In genomic region chr2:238097201-238097987, GRCh38 we compare ENCODE assay signal across 18 cellular contexts. TPM values are rescaled to one million over a fixed set of nuclear protein-coding genes. Genes with fewer than 3 reads are reported as not detected.
A peak's percentile ranks its signal among the peaks of the same experiment; 100 is the strongest.
DNase-seq lines count a peak whose midpoint lies in the region; ATAC-seq, FAIRE-seq and TF ChIP-seq lines count a peak whose summit lies in the region.
"Had no signal": no experiment of that assay in that cellular context is flagged by ENCODE, and none has a peak within 500 bp of the region (broad histone marks: within the 10 kb centered on the region; RNA-seq: fewer than 3 reads in every experiment).

No MANE protein-coding gene starts in this region.

- H3K4me1 Mint-ChIP-seq in activated naive CD4-positive, alpha-beta T cell treated with anti-CD3 and anti-CD28 coated beads, Interleukin-2, amount 50 U/mL, for 24 hours: peaks cover 3% of the 10 kb centered on the region
- peaks cover 0 to 3% of the 10 kb centered on the region in 2 donors for H3K4me1 Mint-ChIP-seq in natural killer cell treated with Interleukin-12 subunit alpha and Interleukin-12 subunit beta and Interleukin-15 and Interleukin-18, amount 100 ng/mL, for 72 hours (ENCODE audit: low read depth in 2 of 2)

- H3K27me3 ChIP-seq in testis: no peaks in the 10 kb centered on the region
- H3K27me3 ChIP-seq: dorsolateral prefrontal cortex, esophagus squamous epithelium had no signal

- H3K4me3 Mint-ChIP-seq in activated naive CD4-positive, alpha-beta T cell treated with anti-CD3 and anti-CD28 coated beads, Interleukin-2, amount 50 U/mL, for 24 hours: no peak overlapping the region
- H3K4me3 Mint-ChIP-seq in natural killer cell treated with Interleukin-12 subunit alpha and Interleukin-12 subunit beta and Interleukin-15 and Interleukin-18, amount 100 ng/mL, for 72 hours: no peak overlapping the region
- H3K4me3 Mint-ChIP-seq: stimulated activated naive CD8-positive, alpha-beta T cell treated with anti-CD3 and anti-CD28 coated beads, Interleukin-15, amount 100 ng/mL, for 72 hours had no signal

- H3K36me3 ChIP-seq in kidney (ENCODE audit: control insufficient read depth in 1 of 2, insufficient read depth in 2 of 2, low read length in 2 of 2) (peaks cover 0 to 2% of the 10 kb centered on the region in 2 donors), testis (ENCODE audit: low read depth, missing control alignments) (no peaks in the 10 kb centered on the region)
- H3K36me3 ChIP-seq: esophagus squamous epithelium had no signal

- WGBS in testis, 2 donors: 81% methylated on average over 19 of the region's 19 CpGs

- H3K9me3 Mint-ChIP-seq in activated naive CD4-positive, alpha-beta T cell treated with anti-CD3 and anti-CD28 coated beads, Interleukin-2, amount 50 U/mL, for 24 hours: no peaks in the 10 kb centered on the region
- H3K9me3 Mint-ChIP-seq in natural killer cell treated with Interleukin-12 subunit alpha and Interleukin-12 subunit beta and Interleukin-15 and Interleukin-18, amount 100 ng/mL, for 72 hours: no peaks in the 10 kb centered on the region
- H3K9me3 Mint-ChIP-seq: stimulated activated naive CD8-positive, alpha-beta T cell treated with anti-CD3 and anti-CD28 coated beads, Interleukin-15, amount 100 ng/mL, for 72 hours had no signal

- peak overlapping the region; percentile 23 for H3K27ac Mint-ChIP-seq in activated naive CD4-positive, alpha-beta T cell treated with anti-CD3 and anti-CD28 coated beads, Interleukin-2, amount 50 U/mL, for 24 hours
- H3K27ac Mint-ChIP-seq in natural killer cell treated with Interleukin-12 subunit alpha and Interleukin-12 subunit beta and Interleukin-15 and Interleukin-18, amount 100 ng/mL, for 72 hours: no peak overlapping the region

- H3K36me3 Mint-ChIP-seq in activated naive CD4-positive, alpha-beta T cell treated with anti-CD3 and anti-CD28 coated beads, Interleukin-2, amount 50 U/mL, for 24 hours: peaks cover 3% of the 10 kb centered on the region
- H3K36me3 Mint-ChIP-seq in natural killer cell treated with Interleukin-12 subunit alpha and Interleukin-12 subunit beta and Interleukin-15 and Interleukin-18, amount 100 ng/mL, for 72 hours: no peaks in the 10 kb centered on the region

- no peaks in the 10 kb centered on the region for H3K4me1 ChIP-seq in kidney (ENCODE audit: control insufficient read depth in 1 of 2, insufficient read depth in 1 of 2, low read depth in 1 of 2, low read length in 2 of 2)
- no peaks in the 10 kb centered on the region for H3K4me1 ChIP-seq in testis

- H3K4me3 ChIP-seq in kidney (ENCODE audit: low read length in 2 of 2) (no peak overlapping the region), testis (no peak overlapping the region)
- H3K4me3 ChIP-seq: dorsolateral prefrontal cortex, esophagus squamous epithelium had no signal

- no peaks in the 10 kb centered on the region for H3K9me3 ChIP-seq in kidney (ENCODE audit: control insufficient read depth in 1 of 2, low read length in 2 of 2)
- no peaks in the 10 kb centered on the region for H3K9me3 ChIP-seq in testis
- H3K9me3 ChIP-seq: esophagus squamous epithelium had no signal

- H3K9ac ChIP-seq in kidney (ENCODE audit: low read length in 2 of 2): no peak overlapping the region

- TF ChIP-seq POLR2A in testis (IDR thresholded peaks at IDR 0.05): no peak

- H3K27ac ChIP-seq in kidney (ENCODE audit: low read depth in 2 of 2, low read length in 2 of 2) (no peak overlapping the region), testis (no peak overlapping the region)
- H3K27ac ChIP-seq: esophagus squamous epithelium had no signal

- no peak for ATAC-seq in natural killer cell treated with Interleukin-12 subunit alpha and Interleukin-12 subunit beta and Interleukin-15 and Interleukin-18, amount 100 ng/mL, for 72 hours

- TF ChIP-seq CTCF in kidney (IDR thresholded peaks at IDR 0.05; ENCODE audit: borderline replicate concordance, extremely low read depth, insufficient read depth) (no peak), testis (IDR thresholded peaks at IDR 0.05) (no peak)

- FAIRE-seq in kidney (lab: Jason Lieb, UNC): no peak
- FAIRE-seq: keratinocyte had no signal

- intact Hi-C loops in kidney (cut with DNase I) (no loop called here), testis (cut with DNase I; ENCODE audit: low total_unique reads) (no loop called here)

- no peaks in the 10 kb centered on the region for H3K27me3 Mint-ChIP-seq in activated naive CD4-positive, alpha-beta T cell treated with anti-CD3 and anti-CD28 coated beads, Interleukin-2, amount 50 U/mL, for 24 hours
- no peaks in the 10 kb centered on the region for H3K27me3 Mint-ChIP-seq in natural killer cell treated with Interleukin-12 subunit alpha and Interleukin-12 subunit beta and Interleukin-15 and Interleukin-18, amount 100 ng/mL, for 72 hours
- H3K27me3 Mint-ChIP-seq: stimulated activated naive CD8-positive, alpha-beta T cell treated with anti-CD3 and anti-CD28 coated beads, Interleukin-15, amount 100 ng/mL, for 72 hours had no signal

- DNase-seq in activated naive CD4-positive, alpha-beta T cell treated with Interleukin-2 at 50 U/mL for 16 hours: no peak
- DNase-seq in activated CD8-positive, alpha-beta memory T cell treated with anti-CD3 and anti-CD28 coated beads for 24 hours: peak; percentile 54
- DNase-seq in kidney: peak; percentile 56
- DNase-seq in testis: peak; percentile 11
- no peak for DNase-seq in NCI-H1694 (lab: John Stamatoyannopoulos, UW)
- DNase-seq in NK-92 treated with Interleukin-12 subunit alpha and Interleukin-12 subunit beta, amount 100 ng/mL, for 24 hours (lab: John Stamatoyannopoulos, UW): no peak
- no peak for DNase-seq in natural killer cell treated with Interleukin-12 subunit alpha and Interleukin-12 subunit beta and Interleukin-15 and Interleukin-18, amount 100 ng/mL, for 72 hours (ENCODE audit: low spot score)
- DNase-seq: activated CD4-positive, alpha-beta T cell treated with anti-CD3 and anti-CD28 coated beads for 4 hours; activated gamma-delta T cell treated with Interleukin-2 at 50 U/mL for 16 hours; esophagus squamous epithelium; KG1; NCI-H1048; stimulated activated naive CD8-positive, alpha-beta T cell treated with anti-CD3 and anti-CD28 coated beads, Interleukin-15, amount 100 ng/mL, for 72 hours; T1000 had no signal

RNA-seq across cellular contexts. Expression of gene ESPNL, which starts 2.7 kb away (rescaled TPM):
- total RNA-seq in kidney: 2.7 TPM
- polyA plus RNA-seq in kidney (ENCODE audit: insufficient read depth, low read depth, low replicate concordance): 0.28 TPM
- 1 to 10 TPM; 2.8 to 7.5 TPM for total RNA-seq in testis
- 2.1 TPM for polyA plus RNA-seq in testis (ENCODE audit: insufficient read depth, low read depth, low replicate concordance)
- total RNA-seq in natural killer cell treated with Interleukin-12 subunit alpha and Interleukin-12 subunit beta and Interleukin-15 and Interleukin-18, amount 100 ng/mL, for 72 hours: under 1 TPM in 1 of 2 donors, not detected in 1; 0.19 TPM

RNA-seq across cellular contexts. Expression of gene SCLY, which starts 36.6 kb away (rescaled TPM):
- total RNA-seq in kidney (18.3 TPM), testis (10 to 100 TPM; 19.6 to 40.2 TPM)
- polyA plus RNA-seq in kidney (ENCODE audit: insufficient read depth, low read depth, low replicate concordance) (21.9 TPM), testis (ENCODE audit: insufficient read depth, low read depth, low replicate concordance) (24.6 TPM)
- 10 to 100 TPM; 46.5 to 99.5 TPM for total RNA-seq in natural killer cell treated with Interleukin-12 subunit alpha and Interleukin-12 subunit beta and Interleukin-15 and Interleukin-18, amount 100 ng/mL, for 72 hours

RNA-seq across cellular contexts. Expression of gene KLHL30, which starts 41.1 kb away (rescaled TPM):
- total RNA-seq in kidney (5.7 TPM), testis (under 1 TPM; 0.16 to 0.37 TPM)
- polyA plus RNA-seq in kidney (ENCODE audit: insufficient read depth, low read depth, low replicate concordance) (0.24 TPM), testis (ENCODE audit: insufficient read depth, low read depth, low replicate concordance) (0.29 TPM)
- not detected for total RNA-seq in natural killer cell treated with Interleukin-12 subunit alpha and Interleukin-12 subunit beta and Interleukin-15 and Interleukin-18, amount 100 ng/mL, for 72 hours
- total RNA-seq: SK-MEL-5 had no signal
- polyA plus RNA-seq: keratinocyte had no signal

Comparison
In these comparisons a context has a peak if more than half of its experiments do, and no peak if none do; other contexts are left out.
1. DNase-seq: peak in activated CD8-positive, alpha-beta memory T cell treated with anti-CD3 and anti-CD28 coated beads for 24 hours (single experiment), kidney (single experiment) and testis (single experiment); none in activated naive CD4-positive, alpha-beta T cell treated with Interleukin-2 at 50 U/mL for 16 hours (single experiment), NCI-H1694 (single experiment), NK-92 treated with Interleukin-12 subunit alpha and Interleukin-12 subunit beta, amount 100 ng/mL, for 24 hours (single experiment) and natural killer cell treated with Interleukin-12 subunit alpha and Interleukin-12 subunit beta and Interleukin-15 and Interleukin-18, amount 100 ng/mL, for 72 hours (single experiment).